30 cellular contexts compared by ENCODE assay signal in genomic region chr13:88429862-88430261, GRCh38.
"Had no signal": no experiment of that assay in that cellular context is flagged by ENCODE, and none has a peak within 500 bp of the region (broad histone marks: within the 10 kb centered on the region; RNA-seq: fewer than 3 reads in every experiment).

No MANE protein-coding gene starts in this region.

- H3K9ac ChIP-seq: parathyroid adenoma had no signal

- H3K36me3 ChIP-seq: colonic mucosa, esophagus muscularis mucosa, gastroesophageal sphincter, heart right ventricle, lower lobe of right lung, neutrophil, right atrium auricular region, stomach, thyroid gland, vagina had no signal

- H3K4me3 ChIP-seq: colonic mucosa, esophagus muscularis mucosa, gastroesophageal sphincter, heart right ventricle, lower lobe of right lung, right atrium auricular region, smooth muscle cell, stomach, thyroid gland, vagina had no signal

- H3K36me3 Mint-ChIP-seq: naive thymus-derived CD8-positive, alpha-beta T cell had no signal

- H3K4me1 ChIP-seq: colonic mucosa, esophagus muscularis mucosa, foreskin keratinocyte, gastroesophageal sphincter, heart right ventricle, lower lobe of right lung, parathyroid adenoma, right atrium auricular region, stomach, thyroid gland, vagina had no signal

- ATAC-seq: foreskin keratinocyte; gastroesophageal sphincter; heart right ventricle; left colon; left ventricle myocardium superior; lower lobe of right lung; naive thymus-derived CD8-positive, alpha-beta T cell; sciatic nerve had no signal

- H3K27me3 ChIP-seq: colonic mucosa, esophagus muscularis mucosa, foreskin keratinocyte, gastroesophageal sphincter, heart right ventricle, neutrophil, right atrium auricular region, stomach, thyroid gland, vagina had no signal

- DNase-seq: colonic mucosa; effector CD8-positive, alpha-beta T cell; foreskin keratinocyte; heart right ventricle; hippocampal formation; islet precursor cell; kidney glomerular epithelial cell; left colon; left ventricle myocardium superior; lower lobe of right lung; naive thymus-derived CD8-positive, alpha-beta T cell; stimulated activated CD4-positive, alpha-beta T cell treated with anti-CD3 and anti-CD28 coated beads, Interleukin-12 subunit alpha, Interleukin-12 subunit beta, amount 100 ng/mL, for 4 hours; stimulated activated CD4-positive, alpha-beta T cell treated with anti-CD3 and anti-CD28 coated beads, Interleukin-1b, Interleukin-23, amount 100 ng/mL, for 48 hours; stimulated activated CD4-positive, alpha-beta T cell treated with anti-CD3 and anti-CD28 coated beads, Interleukin-4, amount 100 ng/mL, for 1 hour; stimulated activated CD8-positive, alpha-beta memory T cell treated with anti-CD3 and anti-CD28 coated beads, Interleukin-4, amount 100 ng/mL, for 48 hours; stimulated activated naive CD4-positive, alpha-beta T cell treated with Interleukin-2 at 50 U/mL for 16 hours; stomach; thyroid gland; trophoblast cell had no signal

- H3K27ac Mint-ChIP-seq: dendritic cell treated with granulocyte-macrophage colony-stimulating factor and Interleukin-4, amounts not matched to agents 40 ng/mL and 50 ng/mL, for 4 days; naive thymus-derived CD8-positive, alpha-beta T cell; progenitor cell of endocrine pancreas had no signal

- H2AFZ ChIP-seq: parathyroid adenoma had no signal

- H3K27me3 Mint-ChIP-seq: dendritic cell treated with granulocyte-macrophage colony-stimulating factor and Interleukin-4, amounts not matched to agents 40 ng/mL and 50 ng/mL, for 4 days; naive thymus-derived CD8-positive, alpha-beta T cell had no signal

- H3K9me3 ChIP-seq: colonic mucosa, neutrophil, thyroid gland had no signal

- H3K79me2 ChIP-seq: parathyroid adenoma had no signal

- H3K27ac ChIP-seq: colonic mucosa, esophagus muscularis mucosa, foreskin keratinocyte, gastroesophageal sphincter, heart right ventricle, lower lobe of right lung, neutrophil, parathyroid adenoma, right atrium auricular region, stomach, thyroid gland, vagina had no signal

- H3K4me2 ChIP-seq: smooth muscle cell had no signal

- H3K4me3 Mint-ChIP-seq: dendritic cell treated with granulocyte-macrophage colony-stimulating factor and Interleukin-4, amounts not matched to agents 40 ng/mL and 50 ng/mL, for 4 days; naive thymus-derived CD8-positive, alpha-beta T cell; neural crest cell had no signal
